In genomic region chr1:212629450-212630158, GRCh38 we compare ENCODE assay signal across 2 cellular contexts.
TF ChIP-seq lines count a peak whose summit lies in the region.

No MANE protein-coding gene starts in this region.

TF ChIP-seq in IMR-90, 13 proteins besides CTCF, POLR2A, EP300 and RAD21:
- TF ChIP-seq CHD1 (IDR thresholded peaks at IDR 0.05; ENCODE audit: low read depth, low read length) (no peak), BHLHE40 (IDR thresholded peaks at IDR 0.05; ENCODE audit: low read depth, low read length) (no peak), RCOR1 (IDR thresholded peaks at IDR 0.05; ENCODE audit: insufficient replicate concordance, low read length) (no peak), CEBPB (IDR thresholded peaks at IDR 0.05; ENCODE audit: low read depth, low read length) (no peak), USF2 (IDR thresholded peaks at IDR 0.05; ENCODE audit: low read depth, low read length) (no peak), NFE2L2 (IDR thresholded peaks at IDR 0.05; ENCODE audit: low read depth, low read length) (no peak), RFX5 (IDR thresholded peaks at IDR 0.05; ENCODE audit: low read depth, low read length) (no peak), MAFK (IDR thresholded peaks at IDR 0.05; ENCODE audit: low read depth, low read length) (no peak), SMC3 (IDR thresholded peaks at IDR 0.05; ENCODE audit: low read depth, low read length) (no peak), MAZ (IDR thresholded peaks at IDR 0.05; ENCODE audit: borderline replicate concordance, low read depth, low read length) (no peak), MXI1 (IDR thresholded peaks at IDR 0.05; ENCODE audit: borderline replicate concordance, low read depth, low read length) (no peak), FOS (IDR thresholded peaks at IDR 0.05; ENCODE audit: low read depth, low read length) (no peak)
- TF ChIP-seq, protein P1, sequence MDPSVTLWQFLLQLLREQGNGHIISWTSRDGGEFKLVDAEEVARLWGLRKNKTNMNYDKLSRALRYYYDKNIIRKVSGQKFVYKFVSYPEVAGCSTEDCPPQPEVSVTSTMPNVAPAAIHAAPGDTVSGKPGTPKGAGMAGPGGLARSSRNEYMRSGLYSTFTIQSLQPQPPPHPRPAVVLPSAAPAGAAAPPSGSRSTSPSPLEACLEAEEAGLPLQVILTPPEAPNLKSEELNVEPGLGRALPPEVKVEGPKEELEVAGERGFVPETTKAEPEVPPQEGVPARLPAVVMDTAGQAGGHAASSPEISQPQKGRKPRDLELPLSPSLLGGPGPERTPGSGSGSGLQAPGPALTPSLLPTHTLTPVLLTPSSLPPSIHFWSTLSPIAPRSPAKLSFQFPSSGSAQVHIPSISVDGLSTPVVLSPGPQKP (IDR thresholded peaks at IDR 0.05; ENCODE audit: borderline replicate concordance, low read depth, low read length), result no peak

TF ChIP-seq in endothelial cell of umbilical vein, 7 proteins besides CTCF, POLR2A, EP300 and RAD21:
- no peak for TF ChIP-seq GATA2 (IDR thresholded peaks at IDR 0.05; ENCODE audit: insufficient read depth, insufficient read length, low read depth, low read length)
- TF ChIP-seq MAX (IDR thresholded peaks at IDR 0.05; ENCODE audit: insufficient read depth, insufficient read length), result no peak
- TF ChIP-seq MYC (IDR thresholded peaks at IDR 0.05; ENCODE audit: low read depth, low read length), result no peak
- TF ChIP-seq FOS (IDR thresholded peaks at IDR 0.05; ENCODE audit: borderline replicate concordance, insufficient read depth, low read length), result no peak
